In genomic region chr4:110680217-110680616, GRCh38 we compare ENCODE assay signal across 1 cellular context.
TF ChIP-seq lines count a peak whose summit lies in the region.

No MANE protein-coding gene starts in this region.

TF ChIP-seq in GM23338, 12 proteins besides CTCF, POLR2A, EP300 and RAD21 (continued from another document):
- TF ChIP-seq ZNF462 (CRISPR knock-in tag; IDR thresholded peaks at IDR 0.05) (no peak), JUNB (IDR thresholded peaks at IDR 0.05; ENCODE audit: unreplicated experiment) (no peak), NANOG (IDR thresholded peaks at IDR 0.05; ENCODE audit: borderline replicate concordance) (no peak), EZH2 (IDR thresholded peaks at IDR 0.05; ENCODE audit: low read depth, unreplicated experiment) (no peak)
